24 cellular contexts compared by ENCODE assay signal in genomic region chr1:13774121-13774520, GRCh38.
"Had no signal": no experiment of that assay in that cellular context is flagged by ENCODE, and none has a peak within 500 bp of the region (broad histone marks: within the 10 kb centered on the region; RNA-seq: fewer than 3 reads in every experiment).

No MANE protein-coding gene starts in this region.

- H3K27me3 ChIP-seq: gastrocnemius medialis, neutrophil, right lobe of liver, suprapubic skin, transverse colon, upper lobe of right lung, uterus had no signal

- H3K4me3 Mint-ChIP-seq: effector memory CD8-positive, alpha-beta T cell; natural killer cell treated with Interleukin-12 subunit alpha and Interleukin-12 subunit beta and Interleukin-15 and Interleukin-18, amount 100 ng/mL, for 72 hours; neural crest cell; stimulated activated effector memory CD8-positive, alpha-beta T cell treated with anti-CD3 and anti-CD28 coated beads, Interleukin-12 subunit alpha, Interleukin-12 subunit beta, amount 100 ng/mL, for 72 hours; stimulated activated naive CD8-positive, alpha-beta T cell treated with anti-CD3 and anti-CD28 coated beads, Interleukin-15, amount 100 ng/mL, for 72 hours had no signal

- H3K4me3 ChIP-seq: coronary artery, gastrocnemius medialis, lower lobe of right lung, mucosa of descending colon, right lobe of liver, suprapubic skin, transverse colon, upper lobe of right lung, uterus had no signal

- H3K9me3 Mint-ChIP-seq: effector memory CD8-positive, alpha-beta T cell; naive B cell; natural killer cell treated with Interleukin-12 subunit alpha and Interleukin-12 subunit beta and Interleukin-15 and Interleukin-18, amount 100 ng/mL, for 72 hours; neural crest cell; stimulated activated effector memory CD8-positive, alpha-beta T cell treated with anti-CD3 and anti-CD28 coated beads, Interleukin-12 subunit alpha, Interleukin-12 subunit beta, amount 100 ng/mL, for 72 hours; stimulated activated naive CD8-positive, alpha-beta T cell treated with anti-CD3 and anti-CD28 coated beads, Interleukin-15, amount 100 ng/mL, for 72 hours had no signal

- DNase-seq: effector memory CD8-positive, alpha-beta T cell; erythroblast; foreskin fibroblast; gastrocnemius medialis; head of caudate nucleus; left ventricle myocardium superior; lower lobe of right lung; mucosa of descending colon; naive B cell; right lobe of liver; stimulated activated CD4-positive, alpha-beta T cell treated with anti-CD3 and anti-CD28 coated beads, Interleukin-2, amount 100 ng/mL, for 24 hours; stimulated activated CD4-positive, alpha-beta T cell treated with anti-CD3 and anti-CD28 coated beads, Interleukin-4, amount 100 ng/mL, for 24 hours; stimulated activated naive CD8-positive, alpha-beta T cell treated with anti-CD3 and anti-CD28 coated beads, Interleukin-15, amount 100 ng/mL, for 72 hours; transverse colon; upper lobe of right lung; uterus had no signal

- H3K4me1 ChIP-seq: right lobe of liver, uterus had no signal

- ATAC-seq: effector memory CD8-positive, alpha-beta T cell; gastrocnemius medialis; left ventricle myocardium superior; lower lobe of right lung; mucosa of descending colon; natural killer cell treated with Interleukin-12 subunit alpha and Interleukin-12 subunit beta and Interleukin-15 and Interleukin-18, amount 100 ng/mL, for 72 hours; right lobe of liver; stimulated activated effector memory CD8-positive, alpha-beta T cell treated with anti-CD3 and anti-CD28 coated beads, Interleukin-12 subunit alpha, Interleukin-12 subunit beta, amount 100 ng/mL, for 72 hours; stimulated activated naive CD8-positive, alpha-beta T cell treated with anti-CD3 and anti-CD28 coated beads, Interleukin-15, amount 100 ng/mL, for 72 hours; upper lobe of right lung had no signal

- H3K9me3 ChIP-seq: gastrocnemius medialis, lower lobe of right lung, mucosa of descending colon, neutrophil, right lobe of liver, suprapubic skin, transverse colon, upper lobe of right lung, uterus had no signal

- H3K27me3 Mint-ChIP-seq: effector memory CD8-positive, alpha-beta T cell; naive B cell; natural killer cell treated with Interleukin-12 subunit alpha and Interleukin-12 subunit beta and Interleukin-15 and Interleukin-18, amount 100 ng/mL, for 72 hours; progenitor cell of endocrine pancreas; stimulated activated naive CD8-positive, alpha-beta T cell treated with anti-CD3 and anti-CD28 coated beads, Interleukin-15, amount 100 ng/mL, for 72 hours had no signal

- H3K9ac ChIP-seq: parathyroid adenoma had no signal

- H3K27ac ChIP-seq: coronary artery, gastrocnemius medialis, lower lobe of right lung, neutrophil, parathyroid adenoma, right lobe of liver, suprapubic skin, transverse colon, upper lobe of right lung, uterus had no signal

- H3K27ac Mint-ChIP-seq: effector memory CD8-positive, alpha-beta T cell; natural killer cell treated with Interleukin-12 subunit alpha and Interleukin-12 subunit beta and Interleukin-15 and Interleukin-18, amount 100 ng/mL, for 72 hours; progenitor cell of endocrine pancreas; stimulated activated effector memory CD8-positive, alpha-beta T cell treated with anti-CD3 and anti-CD28 coated beads, Interleukin-12 subunit alpha, Interleukin-12 subunit beta, amount 100 ng/mL, for 72 hours; stimulated activated naive CD8-positive, alpha-beta T cell treated with anti-CD3 and anti-CD28 coated beads, Interleukin-15, amount 100 ng/mL, for 72 hours had no signal

- H3K36me3 ChIP-seq: uterus had no signal
